ENCODE assay signal across 8 cellular contexts in the genomic region with DNA sequence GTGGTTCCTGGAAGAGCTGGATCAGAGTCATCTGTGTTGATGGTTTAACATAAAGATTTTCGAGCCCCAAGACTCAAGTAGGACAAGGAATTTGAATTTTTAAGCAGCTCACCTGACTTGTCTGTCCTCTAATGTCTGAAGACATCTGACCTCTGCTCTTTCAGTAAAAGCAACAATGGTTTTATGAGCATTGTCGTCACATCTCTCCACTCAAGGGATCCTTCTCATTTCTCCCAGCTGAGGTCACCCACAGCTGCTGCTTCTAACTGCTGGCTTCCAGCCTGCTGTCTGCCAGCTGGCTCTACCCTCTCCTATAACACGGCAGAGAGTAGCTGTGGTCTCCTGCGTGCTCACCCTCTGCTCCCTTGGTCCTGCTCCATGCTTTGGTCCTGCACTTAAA. TPM values are rescaled to one million over a fixed set of nuclear protein-coding genes. Genes with fewer than 3 reads are reported as not detected.
A peak's percentile ranks its signal among the peaks of the same experiment; 100 is the strongest.
DNase-seq lines count a peak whose midpoint lies in the region; ATAC-seq, FAIRE-seq and TF ChIP-seq lines count a peak whose summit lies in the region.

No MANE protein-coding gene starts in this region.

- no peak overlapping the region for H3K4me3 ChIP-seq in H1 (ENCODE audit: extremely low read depth in 1 of 4, insufficient read depth in 2 of 4, low read depth in 3 of 4, low read length in 4 of 4)

- H4K20me1 ChIP-seq in H1 (replicated peaks in 1 of 2; ENCODE audit: control insufficient read depth in 1 of 2, insufficient read depth in 2 of 2, low read length in 2 of 2) = no peaks in the 10 kb centered on the region

- WGBS in H1 (ENCODE audit: extremely low coverage in 1 of 2, insufficient coverage in 1 of 2, insufficient read length in 1 of 2, insufficient replicate concordance in 2 of 2, low coverage in 1 of 2, low lambda C conversion rate in 2 of 2, missing lambda C conversion rate in 1 of 2), 2 experiments = 32% methylated on average over 4 of the region's 4 CpGs; no CpG with 5 or more reads in 1 of the 2 experiments

- no peak overlapping the region for H2BK15ac ChIP-seq in H1 (ENCODE audit: low read length)

- FAIRE-seq in H1 (lab: Jason Lieb, UNC) = no peak

- no peak overlapping the region; the same call in 1 of the 2 replicates for H2BK12ac ChIP-seq in H1 (ENCODE audit: low read depth, low read length)

- ATAC-seq in HG03571 (IDR thresholded peaks at IDR 0.05; ENCODE audit: unreplicated experiment) (no peak), HG02571 (IDR thresholded peaks at IDR 0.05; ENCODE audit: unreplicated experiment) (no peak)

- H3K27ac Mint-ChIP-seq in nephron progenitor cell = peak overlapping the region; percentile 77

- peaks cover 16% of the 10 kb centered on the region for H3K36me3 Mint-ChIP-seq in nephron progenitor cell (ENCODE audit: low read depth)

- no peak overlapping the region for H3K56ac ChIP-seq in H1 (replicated peaks; ENCODE audit: insufficient read length, low read depth, low read length)

- no peak overlapping the region for H3K27ac ChIP-seq in H1 (ENCODE audit: low read depth, low read length)

- TF ChIP-seq RAD21 in H1 (IDR thresholded peaks at IDR 0.05 in 1 of 2, conservative IDR thresholded peaks at IDR 0.05 in 1 of 2; ENCODE audit: low read depth in 2 of 2, low read length in 2 of 2) = peak; percentile 51 to 57

- H2BK5ac ChIP-seq in H1 (ENCODE audit: low read depth, low read length) = peak overlapping the region; percentile 54; the same call in 1 of the 2 replicates

- H4K8ac ChIP-seq in H1 (ENCODE audit: extremely low read depth, insufficient read depth, low read length) = peak overlapping the region; percentile 35

- H3K9me3 Mint-ChIP-seq in nephron progenitor cell = peaks cover 19% of the 10 kb centered on the region

- no peak overlapping the region for H2BK20ac ChIP-seq in H1 (ENCODE audit: low read length)

- H3K9me3 ChIP-seq in H1 (ENCODE audit: insufficient read depth in 2 of 2, low read depth in 1 of 2, low read length in 1 of 2) = no peaks in the 10 kb centered on the region

- peak overlapping the region; percentile 20; the same call in 1 of the 2 replicates for H2AFZ ChIP-seq in H1 (ENCODE audit: low read length)

- H3K36me3 ChIP-seq in H1 (ENCODE audit: control insufficient read depth in 2 of 4, insufficient read depth in 4 of 4, low read length in 3 of 4) = no peaks in the 10 kb centered on the region; a peak in 1 of 8 replicates

- H3K27me3 Mint-ChIP-seq in nephron progenitor cell (ENCODE audit: low read depth, poor library complexity) = peaks cover 5% of the 10 kb centered on the region

- peak overlapping the region; percentile 23 for H3K4me3 Mint-ChIP-seq in nephron progenitor cell

- H3K79me2 ChIP-seq in H1 (ENCODE audit: control insufficient read depth in 1 of 2, insufficient read depth in 2 of 2, low read length in 2 of 2) = no peaks in the 10 kb centered on the region

- H3K4me2 ChIP-seq in H1 (ENCODE audit: insufficient read depth in 1 of 2, low read depth in 2 of 2, low read length in 2 of 2) = no peak overlapping the region

- H3K14ac ChIP-seq in H1 (ENCODE audit: insufficient read length) = no peak overlapping the region

- no peak overlapping the region for H3K4ac ChIP-seq in H1 (replicated peaks; ENCODE audit: insufficient read length, low read depth, low read length)

- no peak overlapping the region for H4K5ac ChIP-seq in H1 (ENCODE audit: insufficient read length, low read depth, low read length)

- peaks cover 17% of the 10 kb centered on the region for H3K4me1 Mint-ChIP-seq in nephron progenitor cell

- DNase-seq in H4 (ENCODE audit: low spot score) (peak; percentile 93), NCI-H510A treated with DMSO at 0.1 percent for 48 hours (lab: John Stamatoyannopoulos, UW) (peak; percentile 71), H1 (ENCODE audit: low read depth in 1 of 2, low spot score in 2 of 2) (peak in 1 of 2 experiments; percentile 44), nephron progenitor cell (peak; percentile 14)
- no peak for DNase-seq in activated CD4-positive, alpha-beta T cell treated with anti-CD3 and anti-CD28 coated beads for 1 hour
- no peak for DNase-seq in stimulated activated CD4-positive, alpha-beta T cell treated with anti-CD3 and anti-CD28 coated beads, Interleukin-4, amount 100 ng/mL, for 4 hours

- H2AK5ac ChIP-seq in H1 (ENCODE audit: low read depth, low read length) = no peak overlapping the region

- no peak overlapping the region for H3K9ac ChIP-seq in H1 (replicated peaks in 1 of 4; ENCODE audit: extremely low read depth in 1 of 4, low read depth in 3 of 4, low read length in 3 of 4)

- H3K79me1 ChIP-seq in H1 (ENCODE audit: low read depth, low read length) = no peaks in the 10 kb centered on the region

- H3K23me2 ChIP-seq in H1 (ENCODE audit: low read depth, low read length) = no peaks in the 10 kb centered on the region; the same call in 1 of the 2 replicates

- TF ChIP-seq POLR2A in H1 (IDR thresholded peaks at IDR 0.05; ENCODE audit: control extremely low read depth in 1 of 2, low read depth in 2 of 2, low read length in 2 of 2) = no peak

- no peak overlapping the region for H3K23ac ChIP-seq in H1 (ENCODE audit: insufficient read length)

- no peak overlapping the region for H3K18ac ChIP-seq in H1 (ENCODE audit: extremely low read depth, low read length)

- H3K27me3 ChIP-seq in H1 (replicated peaks in 1 of 4; ENCODE audit: control insufficient read depth in 3 of 4, extremely low read depth in 1 of 4, insufficient read depth in 3 of 4, low read length in 3 of 4) = no peaks in the 10 kb centered on the region

- H4K91ac ChIP-seq in H1 (replicated peaks; ENCODE audit: insufficient read length, low read length) = no peak overlapping the region

- H2BK120ac ChIP-seq in H1 (replicated peaks; ENCODE audit: low read depth, low read length) = no peak overlapping the region

- TF ChIP-seq CTCF in H1 (IDR thresholded peaks at IDR 0.05; ENCODE audit: control extremely low read depth in 1 of 3, insufficient read depth in 1 of 3, low read depth in 1 of 3, low read length in 3 of 3) = peak; percentile 6 to 10 (median 8); a peak in 3 of 4 replicates
- no peak for TF ChIP-seq CTCF in nephron progenitor cell (IDR thresholded peaks at IDR 0.05)

- no peak for TF ChIP-seq EP300 in H1 (IDR thresholded peaks at IDR 0.05; ENCODE audit: borderline replicate concordance in 1 of 2, low read depth in 2 of 2, low read length in 2 of 2)

- peaks cover 0 to 8% (median 5%) of the 10 kb centered on the region in 4 experiments; a peak in 5 of 7 replicates for H3K4me1 ChIP-seq in H1 (replicated peaks in 1 of 4; ENCODE audit: control insufficient read depth in 3 of 4, insufficient read depth in 4 of 4, low read length in 3 of 4)

- CTCF ChIA-PET in H1 (lab: Charles Lee; ENCODE audit: partially characterized antibody) = interaction anchor here (0.7 to 8.0 kb wide), 37 partner anchors 8 to 1550 kb away, joined by 3 to 77 read pairs (median 4); a partner anchor contains a TSS

- POLR2A ChIA-PET in H1 (lab: Charles Lee; ENCODE audit: partially characterized antibody) = no interaction called here

TF ChIP-seq in H1, 55 proteins besides CTCF, POLR2A, EP300 and RAD21:
- TF ChIP-seq RXRA (IDR thresholded peaks at IDR 0.05; ENCODE audit: insufficient read depth, low read depth, low read length) (no peak), CHD2 (IDR thresholded peaks at IDR 0.05; ENCODE audit: low read length) (no peak), HDAC2 (IDR thresholded peaks at IDR 0.05; ENCODE audit: borderline replicate concordance in 1 of 2, low read depth in 2 of 2, low read length in 2 of 2) (no peak), KDM1A (IDR thresholded peaks at IDR 0.05; ENCODE audit: borderline replicate concordance, low read length) (no peak), SAP30 (IDR thresholded peaks at IDR 0.05; ENCODE audit: insufficient read depth, insufficient replicate concordance, low read length) (no peak), SP2 (IDR thresholded peaks at IDR 0.05; ENCODE audit: low read length) (no peak)

RNA-seq across cellular contexts. Expression of a gene that starts 24.7 kb away (rescaled TPM):
- 63.7 and 70.7 TPM in 2 replicates for total RNA-seq in H4 (2014; rRNA removed; shearing (Covaris generic))
- total RNA-seq in H1 (2021; fragmentation: NEBNext Ultra II Directional; extraction: Animal tissue kit (Norgen Biotek cat#: 25700)) = 374 and 383 TPM in 2 replicates
- polyA plus RNA-seq in H1 (2011; rRNA removed) = 205 and 323 TPM in 2 replicates
- 336 TPM for polyA plus RNA-seq in H1 (2011; cell fraction: cytosol; rRNA removed)
- polyA plus RNA-seq in H1 (2011; cell fraction: nucleus; rRNA removed) = 78.7 TPM
- 318 to 528 TPM (median 371 TPM) in 4 replicates for polyA plus RNA-seq in H1 (2012, experiment 1 of 2)
- 43.0 TPM for polyA plus RNA-seq in H1 (2012, experiment 2 of 2)
- 212 TPM for polyA plus RNA-seq in H1 (2013, experiment 1 of 2)
- 212 TPM for polyA plus RNA-seq in H1 (2013, experiment 2 of 2)
- polyA minus RNA-seq in H1 (2011; rRNA and poly(A)+ RNA removed) = 397 and 555 TPM in 2 replicates
- 401 TPM for polyA minus RNA-seq in H1 (2011; cell fraction: cytosol; rRNA and poly(A)+ RNA removed)
- polyA minus RNA-seq in H1 (2011; cell fraction: nucleus; rRNA and poly(A)+ RNA removed) = 220 TPM

Comparison
In these comparisons a context has a peak if more than half of its experiments do, and no peak if none do; other contexts are left out.
1. DNase-seq: peak in H4 (single experiment), NCI-H510A treated with DMSO at 0.1 percent for 48 hours (single experiment) and nephron progenitor cell (single experiment); none in activated CD4-positive, alpha-beta T cell treated with anti-CD3 and anti-CD28 coated beads for 1 hour (single experiment) and stimulated activated CD4-positive, alpha-beta T cell treated with anti-CD3 and anti-CD28 coated beads, Interleukin-4, amount 100 ng/mL, for 4 hours (0 of 2).